Comparison of ENCODE assay signal across 15 cellular contexts in the genomic region with DNA sequence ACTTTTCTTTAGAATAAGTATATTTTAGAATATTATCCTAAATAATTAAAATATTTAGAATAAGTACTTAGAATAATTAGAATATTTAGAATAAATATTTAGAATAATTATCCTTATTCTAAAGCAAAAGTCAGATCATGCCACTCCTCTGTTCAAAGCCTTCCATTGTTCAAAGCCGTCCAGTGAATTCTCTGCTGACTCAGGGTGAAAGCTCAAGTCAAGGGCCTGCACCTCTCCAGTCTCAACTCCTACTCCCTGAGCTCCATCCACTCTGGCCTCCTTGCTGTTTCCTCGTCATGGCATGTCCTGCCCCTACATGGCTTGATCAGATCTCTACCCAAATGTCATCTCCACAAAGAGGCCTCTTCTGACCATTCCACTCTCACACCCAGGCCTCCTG.
"Had no signal": no experiment of that assay in that cellular context is flagged by ENCODE, and none has a peak within 500 bp of the region (broad histone marks: within the 10 kb centered on the region; RNA-seq: fewer than 3 reads in every experiment).

No MANE protein-coding gene starts in this region.

- H3K4me1 ChIP-seq: uterus had no signal

- H3K9me3 Mint-ChIP-seq: activated CD4-positive, alpha-beta T cell treated with anti-CD3 and anti-CD28 coated beads, Interleukin-2, amount 10 ng/mL, durations not matched to agents 7 days and 5 days; activated naive CD4-positive, alpha-beta T cell treated with anti-CD3 and anti-CD28 coated beads, Interleukin-2, amount 10 ng/mL, durations not matched to agents 7 days and 5 days; activated T-helper 2 cell treated with anti-CD3 and anti-CD28 coated beads, Interferon-gamma antibody, Interleukin-2, Interleukin-4, amounts not matched to agents 10 μg/mL and 5 μg/mL and 100 μg/mL, durations not matched to agents 14 hours and 24 hours and 36 hours; memory B cell; nephron progenitor cell; stimulated activated naive CD8-positive, alpha-beta T cell treated with anti-CD3 and anti-CD28 coated beads, Interleukin-15, Interleukin-2, amounts not matched to agents 100 ng/mL and 50 ng/mL, for 24 hours had no signal

- H3K36me3 Mint-ChIP-seq: activated naive CD4-positive, alpha-beta T cell treated with anti-CD3 and anti-CD28 coated beads, Interleukin-2, amount 10 ng/mL, durations not matched to agents 7 days and 5 days had no signal

- H3K27ac Mint-ChIP-seq: activated naive CD4-positive, alpha-beta T cell treated with anti-CD3 and anti-CD28 coated beads, Interleukin-2, amount 10 ng/mL, durations not matched to agents 7 days and 5 days; activated T-helper 2 cell treated with anti-CD3 and anti-CD28 coated beads, Interferon-gamma antibody, Interleukin-2, Interleukin-4, amounts not matched to agents 10 μg/mL and 5 μg/mL and 100 μg/mL, durations not matched to agents 14 hours and 24 hours and 36 hours; nephron progenitor cell; stimulated activated naive CD8-positive, alpha-beta T cell treated with anti-CD3 and anti-CD28 coated beads, Interleukin-15, Interleukin-2, amounts not matched to agents 100 ng/mL and 50 ng/mL, for 24 hours had no signal

- H3K36me3 ChIP-seq: thoracic aorta, uterus had no signal

- H3K9me3 ChIP-seq: thoracic aorta, uterus had no signal

- DNase-seq: activated CD4-positive, alpha-beta T cell treated with anti-CD3 and anti-CD28 coated beads, Interleukin-2, amount 10 ng/mL, durations not matched to agents 7 days and 5 days; activated CD4-positive, CD25-positive, alpha-beta regulatory T cell; activated CD8-positive, alpha-beta memory T cell treated with anti-CD3 and anti-CD28 coated beads for 24 hours; activated naive CD4-positive, alpha-beta T cell treated with anti-CD3 and anti-CD28 coated beads, Interleukin-2, amount 10 ng/mL, durations not matched to agents 7 days and 5 days; activated T-cell treated with anti-CD3 and anti-CD28 coated beads for 4 hours; dermis blood vessel endothelial cell; erythroblast; nephron progenitor cell; stimulated activated CD4-positive, alpha-beta T cell treated with anti-CD3 and anti-CD28 coated beads, Interleukin-2, amount 100 ng/mL, for 48 hours; T-helper 17 cell; uterus had no signal

- H3K27ac ChIP-seq: thoracic aorta, uterus had no signal

- H3K4me3 Mint-ChIP-seq: activated CD4-positive, alpha-beta T cell treated with anti-CD3 and anti-CD28 coated beads, Interleukin-2, amount 10 ng/mL, durations not matched to agents 7 days and 5 days; activated naive CD4-positive, alpha-beta T cell treated with anti-CD3 and anti-CD28 coated beads, Interleukin-2, amount 10 ng/mL, durations not matched to agents 7 days and 5 days; memory B cell; nephron progenitor cell; stimulated activated naive CD8-positive, alpha-beta T cell treated with anti-CD3 and anti-CD28 coated beads, Interleukin-15, Interleukin-2, amounts not matched to agents 100 ng/mL and 50 ng/mL, for 24 hours; T-helper 17 cell had no signal

- H3K27me3 ChIP-seq: uterus had no signal

- H3K27me3 Mint-ChIP-seq: activated CD4-positive, alpha-beta T cell treated with anti-CD3 and anti-CD28 coated beads, Interleukin-2, amount 10 ng/mL, durations not matched to agents 7 days and 5 days; activated naive CD4-positive, alpha-beta T cell treated with anti-CD3 and anti-CD28 coated beads, Interleukin-2, amount 10 ng/mL, durations not matched to agents 7 days and 5 days; memory B cell; stimulated activated naive CD8-positive, alpha-beta T cell treated with anti-CD3 and anti-CD28 coated beads, Interleukin-15, Interleukin-2, amounts not matched to agents 100 ng/mL and 50 ng/mL, for 24 hours; T-helper 17 cell had no signal

- ATAC-seq: T-helper 17 cell had no signal

- H3K4me3 ChIP-seq: thoracic aorta, uterus had no signal
